In the genomic region with DNA sequence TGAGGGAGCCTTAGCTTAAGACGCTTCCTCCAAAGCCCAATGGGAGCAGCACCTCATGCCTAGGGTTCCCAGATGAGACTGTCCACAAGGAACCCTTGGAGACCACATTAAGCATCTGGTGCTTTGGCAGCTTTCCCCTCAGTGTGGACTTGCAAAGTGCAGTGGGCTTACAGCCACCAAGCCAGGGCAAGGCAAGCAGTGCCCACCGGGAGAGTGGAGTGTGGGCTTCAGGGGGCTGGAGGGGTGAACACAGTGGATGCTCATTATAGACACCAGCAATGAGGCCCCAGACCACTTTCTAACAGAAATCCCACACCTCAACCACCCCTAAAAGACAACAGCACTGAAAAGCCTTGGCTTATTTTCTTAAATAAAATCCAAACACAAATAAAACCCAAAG, we compare ENCODE assay signal across 19 cellular contexts. TPM values are rescaled to one million over a fixed set of nuclear protein-coding genes. Genes with fewer than 3 reads are reported as not detected.
DNase-seq lines count a peak whose midpoint lies in the region; ATAC-seq and TF ChIP-seq lines count a peak whose summit lies in the region.
"Had no signal": no experiment of that assay in that cellular context is flagged by ENCODE, and none has a peak within 500 bp of the region (broad histone marks: within the 10 kb centered on the region; RNA-seq: fewer than 3 reads in every experiment).

No MANE protein-coding gene starts in this region.

- intact Hi-C loops in heart right ventricle (cut with DNase I) = loop anchor here in 3 of 10 donors (2.0 to 10.0 kb wide), 3 partner anchors 51 to 229 kb away; a partner anchor contains a TSS
- intact Hi-C loops in left ventricle myocardium superior (cut with micrococcal nuclease) = no loop called here
- intact Hi-C loops in right lobe of liver (cut with DNase I) = no loop called here
- intact Hi-C loops in spleen (cut with DNase I; ENCODE audit: low total_unique reads) = no loop called here
- intact Hi-C loops in aorta (cut with DNase I) = loop anchor here in 1 of 2 donors (2.0 kb wide), 1 partner anchor 49 kb away; no protein-coding TSS in a partner anchor

- no peak for DNase-seq in heart right ventricle
- DNase-seq in left ventricle myocardium superior = no peak
- peak in 1 of 3 donors; percentile 48 for DNase-seq in right lobe of liver
- DNase-seq in spleen = peak; percentile 32
- DNase-seq in aorta = peak in 1 of 2 donors; percentile 51
- DNase-seq in hippocampal formation (lab: John Stamatoyannopoulos, UW) = no peak
- no peak for DNase-seq in activated effector memory CD4-positive, alpha-beta T cell treated with anti-CD3 and anti-CD28 coated beads, Interleukin-2, amount 50 U/mL, for 16 hours
- DNase-seq: activated CD8-positive, alpha-beta memory T cell treated with anti-CD3 and anti-CD28 coated beads, Interleukin-2, amount 50 U/mL, for 48 hours; BE2C; Caco-2; Karpas-422; NCI-H187 treated with DMSO at 0.1 percent for 48 hours; NCI-H226; NCI-H748 treated with DMSO at 0.1 percent for 48 hours; stimulated activated CD4-positive, alpha-beta T cell treated with anti-CD3 and anti-CD28 coated beads, Interleukin-15, amount 100 ng/mL, for 24 hours had no signal

- H3K36me3 ChIP-seq in heart right ventricle (peaks cover 0 to 75% (median 23%) of the 10 kb centered on the region in 9 donors), right lobe of liver (peaks cover 0 to 8% (median 1%) of the 10 kb centered on the region in 4 donors), spleen (peaks cover 0 to 86% (median 52%) of the 10 kb centered on the region in 6 donors), aorta (ENCODE audit: control insufficient read depth in 1 of 2, insufficient read depth in 2 of 2, low read length in 1 of 2) (peaks cover 0 to 3% of the 10 kb centered on the region in 2 donors)
- H3K36me3 ChIP-seq: BE2C had no signal

- H3K9me3 ChIP-seq in heart right ventricle (no peaks in the 10 kb centered on the region), right lobe of liver (no peaks in the 10 kb centered on the region), spleen (no peaks in the 10 kb centered on the region), aorta (ENCODE audit: control insufficient read depth, low read length) (no peaks in the 10 kb centered on the region)
- H3K9me3 ChIP-seq: BE2C, body of pancreas, Caco-2 had no signal

- WGBS in heart right ventricle, 2 donors = 84 to 97% methylated on average over 2 of the region's 2 CpGs
- no CpG with 5 or more reads among the region's 2 CpGs for WGBS in right lobe of liver (ENCODE audit: insufficient coverage, low coverage, low lambda C conversion rate, missing lambda C conversion rate)
- WGBS in spleen, 5 donors = 92 to 100% (median 94%) methylated on average over 2 of the region's 2 CpGs
- WGBS in aorta, 2 donors = 54 to 58% methylated on average over 2 of the region's 2 CpGs

- H3K4me1 ChIP-seq in heart right ventricle = peaks cover 22 to 65% (median 47%) of the 10 kb centered on the region in 9 donors
- peaks cover 0 to 73% (median 27%) of the 10 kb centered on the region in 4 donors for H3K4me1 ChIP-seq in right lobe of liver
- H3K4me1 ChIP-seq in spleen = peaks cover 0 to 60% (median 14%) of the 10 kb centered on the region in 6 donors
- H3K4me1 ChIP-seq in aorta (ENCODE audit: control insufficient read depth in 1 of 2, insufficient read depth in 2 of 2, low read length in 2 of 2) = peaks cover 0 to 6% of the 10 kb centered on the region in 2 donors
- H3K4me1 ChIP-seq: BE2C, Caco-2 had no signal

- ATAC-seq in heart right ventricle (no peak), left ventricle myocardium superior (no peak), right lobe of liver (no peak), aorta (ENCODE audit: low FRiP score) (no peak), HG03135 (IDR thresholded peaks at IDR 0.05; ENCODE audit: unreplicated experiment) (no peak)
- ATAC-seq: body of pancreas had no signal

- TF ChIP-seq POLR2A in right lobe of liver (IDR thresholded peaks at IDR 0.05) (no peak), spleen (IDR thresholded peaks at IDR 0.05) (no peak)

- TF ChIP-seq CTCF in heart right ventricle (IDR thresholded peaks at IDR 0.05) (no peak), right lobe of liver (IDR thresholded peaks at IDR 0.05) (no peak), spleen (IDR thresholded peaks at IDR 0.05 in 8 of 11, conservative IDR thresholded peaks at IDR 0.05 in 3 of 11) (no peak)

- H3K27me3 ChIP-seq in heart right ventricle = no peaks in the 10 kb centered on the region
- H3K27me3 ChIP-seq in right lobe of liver = no peaks in the 10 kb centered on the region
- no peaks in the 10 kb centered on the region for H3K27me3 ChIP-seq in spleen (replicated peaks in 1 of 7)
- H3K27me3 ChIP-seq in aorta (ENCODE audit: control insufficient read depth in 1 of 2, insufficient read depth in 2 of 2, low read length in 1 of 2) = no peaks in the 10 kb centered on the region
- H3K27me3 ChIP-seq: BE2C, body of pancreas had no signal

- H3K4me3 ChIP-seq in heart right ventricle = no peak overlapping the region
- H3K4me3 ChIP-seq in right lobe of liver = no peak overlapping the region
- no peak overlapping the region for H3K4me3 ChIP-seq in spleen
- H3K4me3 ChIP-seq in aorta (ENCODE audit: low read length in 2 of 2) = no peak overlapping the region
- H3K4me3 ChIP-seq: body of pancreas had no signal

- H3K27ac ChIP-seq in heart right ventricle (peak overlapping the region; percentile 12 to 84 (median 68)), right lobe of liver (peak overlapping the region; percentile 67 to 96 (median 80)), spleen (peak overlapping the region in 3 of 8 donors; percentile 34 to 55 (median 40)), aorta (ENCODE audit: low read depth in 1 of 2, low read length in 2 of 2) (peak overlapping the region; percentile 86 to 92)

RNA-seq across cellular contexts. Expression of a gene that starts 9.1 kb away (rescaled TPM):
- total RNA-seq in heart right ventricle (10 to 100 TPM; 13.0 to 91.1 (median 37.5) TPM), left ventricle myocardium superior (10.9 TPM), right lobe of liver (1 to 10 TPM in 3 of 6 experiments, under 1 TPM in 1, not detected in 2; 0.59 to 9.9 (median 5.7) TPM), spleen (1 to 10 TPM in 5 of 7 donors, not detected in 2; 2.5 to 6.8 (median 3.4) TPM), aorta (10 to 100 TPM; 56.8 to 86.6 TPM)
- polyA plus RNA-seq in heart right ventricle (100 to 1,000 TPM in 1 of 2 donors, 10 to 100 TPM in 1; 59.6 to 182 TPM), spleen (10 to 100 TPM; 10.0 to 17.8 (median 16.1) TPM), aorta (100 to 1,000 TPM in 1 of 2 donors, 10 to 100 TPM in 1; 29.7 to 474 TPM)
- total RNA-seq: Daoy, renal cortical epithelial cell had no signal

RNA-seq across cellular contexts. Expression of a gene that starts 13.4 kb away (rescaled TPM):
- total RNA-seq in heart right ventricle = 1 to 10 TPM; 2.3 to 9.3 (median 4.3) TPM
- 10 to 100 TPM in 1 of 2 donors, 1 to 10 TPM in 1; 1.5 to 17.9 TPM for polyA plus RNA-seq in heart right ventricle
- total RNA-seq in left ventricle myocardium superior = 4.1 TPM
- total RNA-seq in right lobe of liver = 1,000 to 10,000 TPM; 1,573 to 4,137 (median 3,531) TPM
- total RNA-seq in spleen = 10 to 100 TPM in 6 of 7 donors, 1 to 10 TPM in 1; 9.9 to 27.4 (median 20.1) TPM
- polyA plus RNA-seq in spleen = 10 to 100 TPM; 10.4 to 54.2 (median 30.3) TPM
- total RNA-seq in aorta = 10 to 100 TPM; 55.4 to 88.7 TPM
- 100 to 1,000 TPM in 1 of 2 donors, 10 to 100 TPM in 1; 25.0 to 368 TPM for polyA plus RNA-seq in aorta

RNA-seq across cellular contexts. Expression of a gene that starts 49.3 kb away (rescaled TPM):
- under 1 TPM; 0.13 to 0.97 (median 0.41) TPM for total RNA-seq in heart right ventricle
- polyA plus RNA-seq in heart right ventricle = 1 to 10 TPM; 1.0 to 1.3 TPM
- not detected for total RNA-seq in left ventricle myocardium superior
- total RNA-seq in right lobe of liver = 1,000 to 10,000 TPM in 3 of 6 experiments, 100 to 1,000 TPM in 3; 742 to 1,822 (median 982) TPM
- 10 to 100 TPM in 6 of 7 donors, 1 to 10 TPM in 1; 8.0 to 53.7 (median 17.6) TPM for total RNA-seq in spleen
- 10 to 100 TPM; 12.4 to 44.4 (median 15.2) TPM for polyA plus RNA-seq in spleen
- total RNA-seq in aorta = 1 to 10 TPM; 5.7 to 6.8 TPM
- polyA plus RNA-seq in aorta = 10 to 100 TPM in 1 of 2 donors, 1 to 10 TPM in 1; 2.4 to 75.1 TPM
- total RNA-seq: Daoy, renal cortical epithelial cell had no signal

RNA-seq across cellular contexts. Expression of a gene that starts 53.5 kb away (rescaled TPM):
- total RNA-seq in heart right ventricle (1 to 10 TPM; 4.0 to 9.7 (median 7.3) TPM), left ventricle myocardium superior (9.0 TPM), right lobe of liver (10 to 100 TPM; 17.4 to 48.5 (median 33.8) TPM), spleen (10 to 100 TPM; 20.3 to 65.6 (median 40.6) TPM), aorta (10 to 100 TPM; 36.6 to 38.6 TPM)
- polyA plus RNA-seq in heart right ventricle (1 to 10 TPM; 4.4 to 7.2 TPM), spleen (10 to 100 TPM in 1 of 3 donors, 1 to 10 TPM in 2; 4.0 to 12.8 (median 5.5) TPM), aorta (10 to 100 TPM; 17.7 to 26.6 TPM)

Comparison
In these comparisons a context has a peak if more than half of its experiments do, and no peak if none do; other contexts are left out.
1. RNA of a gene that starts 13.4 kb away (total RNA-seq): 1,573 to 4,137 TPM in right lobe of liver; 55.4 to 88.7 TPM in aorta, 9.9 to 27.4 TPM in spleen, 2.3 to 9.3 TPM in heart right ventricle and 4.1 TPM in left ventricle myocardium superior (single experiment); every median in the first group is over 10 times any median in the second.
2. RNA of a gene that starts 49.3 kb away (total RNA-seq): 742 to 1,822 TPM in right lobe of liver; 8.0 to 53.7 TPM in spleen, 5.7 to 6.8 TPM in aorta, 0.13 to 0.97 TPM in heart right ventricle and not detected in left ventricle myocardium superior (single experiment); every median in the first group is over 10 times any median in the second.